In genomic region chr1:52523376-52523775, GRCh38 we compare ENCODE assay signal across 1 cellular context.
TF ChIP-seq lines count a peak whose summit lies in the region.

No MANE protein-coding gene starts in this region.

TF ChIP-seq in IMR-90, 13 proteins besides CTCF, POLR2A, EP300 and RAD21:
- TF ChIP-seq CHD1 (IDR thresholded peaks at IDR 0.05; ENCODE audit: low read depth, low read length) (no peak), RFX5 (IDR thresholded peaks at IDR 0.05; ENCODE audit: low read depth, low read length) (no peak), FOS (IDR thresholded peaks at IDR 0.05; ENCODE audit: low read depth, low read length) (peak; percentile 38; the same call in 1 of the 2 replicates), MAFK (IDR thresholded peaks at IDR 0.05; ENCODE audit: low read depth, low read length) (no peak), NFE2L2 (IDR thresholded peaks at IDR 0.05; ENCODE audit: low read depth, low read length) (peak; percentile 73)
